Comparison of ENCODE assay signal across 14 cellular contexts in genomic region chr2:673615-674318, GRCh38. TPM values are rescaled to one million over a fixed set of nuclear protein-coding genes. Genes with fewer than 3 reads are reported as not detected.
DNase-seq lines count a peak whose midpoint lies in the region; ATAC-seq and TF ChIP-seq lines count a peak whose summit lies in the region.
"Had no signal": no experiment of that assay in that cellular context is flagged by ENCODE, and none has a peak within 500 bp of the region (broad histone marks: within the 10 kb centered on the region; RNA-seq: fewer than 3 reads in every experiment).

No MANE protein-coding gene starts in this region.

- peaks cover 40% of the 10 kb centered on the region for H3K36me3 Mint-ChIP-seq in activated CD4-positive, alpha-beta memory T cell treated with anti-CD3 and anti-CD28 coated beads, Interleukin-2, amount 10 ng/mL, durations not matched to agents 7 days and 5 days (ENCODE audit: low read depth)

- no peak for TF ChIP-seq CTCF in HFF-Myc (IDR thresholded peaks at IDR 0.05; ENCODE audit: low read depth, low read length, missing control alignments)
- TF ChIP-seq CTCF in fibroblast of the aortic adventitia (IDR thresholded peaks at IDR 0.05; ENCODE audit: insufficient read depth, low read length) = no peak

- H3K9me3 Mint-ChIP-seq in activated CD4-positive, alpha-beta memory T cell treated with anti-CD3 and anti-CD28 coated beads, Interleukin-2, amount 10 ng/mL, durations not matched to agents 7 days and 5 days = no peaks in the 10 kb centered on the region

- peaks cover 42% of the 10 kb centered on the region for H3K4me1 Mint-ChIP-seq in activated CD4-positive, alpha-beta memory T cell treated with anti-CD3 and anti-CD28 coated beads, Interleukin-2, amount 10 ng/mL, durations not matched to agents 7 days and 5 days

- POLR2A ChIA-PET in activated CD4-positive, alpha-beta memory T cell treated with anti-CD3 and anti-CD28 coated beads, Interleukin-2, amount 10 ng/mL, durations not matched to agents 7 days and 5 days (lab: Charles Lee) = no interaction called here

- ATAC-seq in left cardiac atrium (no peak), HG02885 (IDR thresholded peaks at IDR 0.05; ENCODE audit: poor library complexity, unreplicated experiment) (no peak), GM19324 (IDR thresholded peaks at IDR 0.05; ENCODE audit: low FRiP score, unreplicated experiment) (no peak)
- ATAC-seq: HepG2 had no signal

- CTCF ChIA-PET in activated CD4-positive, alpha-beta memory T cell treated with anti-CD3 and anti-CD28 coated beads, Interleukin-2, amount 10 ng/mL, durations not matched to agents 7 days and 5 days (lab: Charles Lee) = no interaction called here

- peak overlapping the region; percentile 9; the same call in 1 of the 2 replicates for H3K4me3 ChIP-seq in HFF-Myc (replicated peaks; ENCODE audit: low read depth, low read length)
- H3K4me3 ChIP-seq in fibroblast of the aortic adventitia (ENCODE audit: low read depth, low read length) = no peak overlapping the region
- H3K4me3 ChIP-seq: HAP-1 had no signal

- intact Hi-C loops in left cardiac atrium (cut with DNase I) = no loop called here

- DNase-seq in AG20443 (ENCODE audit: low spot score) (peak; percentile 43), HFF-Myc (ENCODE audit: extremely low read depth, low read depth) (no peak), fibroblast of the aortic adventitia (ENCODE audit: low read depth) (peak; percentile 63), left cardiac atrium (no peak)
- DNase-seq in activated CD4-positive, alpha-beta memory T cell treated with anti-CD3 and anti-CD28 coated beads, Interleukin-2, amount 10 ng/mL, durations not matched to agents 7 days and 5 days = no peak
- no peak for DNase-seq in activated T-cell treated with anti-CD3 and anti-CD28 coated beads, Interleukin-2, amount 50 U/mL, for 1 hour
- DNase-seq: activated CD8-positive, alpha-beta memory T cell treated with anti-CD3 and anti-CD28 coated beads, Interleukin-2, amount 50 U/mL, for 4 hours; Caco-2; central memory CD4-positive, alpha-beta T cell; NCI-H2029 had no signal

- H3K4me3 Mint-ChIP-seq in activated CD4-positive, alpha-beta memory T cell treated with anti-CD3 and anti-CD28 coated beads, Interleukin-2, amount 10 ng/mL, durations not matched to agents 7 days and 5 days = no peak overlapping the region

- H3K27ac Mint-ChIP-seq in activated CD4-positive, alpha-beta memory T cell treated with anti-CD3 and anti-CD28 coated beads, Interleukin-2, amount 10 ng/mL, durations not matched to agents 7 days and 5 days = peak overlapping the region; percentile 50

- H3K27me3 Mint-ChIP-seq in activated CD4-positive, alpha-beta memory T cell treated with anti-CD3 and anti-CD28 coated beads, Interleukin-2, amount 10 ng/mL, durations not matched to agents 7 days and 5 days = no peaks in the 10 kb centered on the region

RNA-seq across cellular contexts. Expression of gene TMEM18, which starts 3.4 kb away (rescaled TPM):
- 10 to 100 TPM; 26.3 to 28.3 TPM for total RNA-seq in activated CD4-positive, alpha-beta memory T cell treated with anti-CD3 and anti-CD28 coated beads, Interleukin-2, amount 10 ng/mL, durations not matched to agents 7 days and 5 days
- total RNA-seq in fibroblast of the aortic adventitia (ENCODE audit: low replicate concordance) = 24.1 and 122 TPM in 2 replicates
- 10 to 100 TPM; 12.2 to 16.1 TPM for total RNA-seq in left cardiac atrium

Comparison
In these comparisons a context has a peak if more than half of its experiments do, and no peak if none do; other contexts are left out.
1. DNase-seq: peak in AG20443 (single experiment) and fibroblast of the aortic adventitia (single experiment); none in HFF-Myc (single experiment), activated CD4-positive, alpha-beta memory T cell treated with anti-CD3 and anti-CD28 coated beads, Interleukin-2, amount 10 ng/mL, durations not matched to agents 7 days and 5 days (single experiment), left cardiac atrium (single experiment) and activated T-cell treated with anti-CD3 and anti-CD28 coated beads, Interleukin-2, amount 50 U/mL, for 1 hour (single experiment).